ENCODE assay signal across 26 cellular contexts in the genomic region with DNA sequence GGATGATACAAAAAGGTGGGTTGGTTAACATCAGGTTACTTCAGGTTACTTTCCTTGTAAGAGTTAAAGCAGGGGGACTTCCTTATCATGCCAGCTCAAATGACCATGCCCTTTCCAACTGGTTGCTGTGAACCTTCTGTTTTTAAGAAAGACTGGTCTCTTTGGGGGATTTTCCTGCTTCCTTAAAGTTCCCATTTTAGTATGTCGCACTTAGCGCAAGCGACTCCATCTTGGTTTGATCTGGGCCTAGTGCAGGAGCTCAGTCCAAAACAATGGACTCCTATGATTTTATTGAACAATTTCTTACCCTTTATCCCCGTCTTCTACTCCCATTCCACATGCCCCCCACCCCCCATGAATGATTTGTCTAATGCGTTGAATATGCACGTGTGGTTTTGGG.
A peak's percentile ranks its signal among the peaks of the same experiment; 100 is the strongest.
DNase-seq lines count a peak whose midpoint lies in the region; ATAC-seq, FAIRE-seq and TF ChIP-seq lines count a peak whose summit lies in the region.
"Had no signal": no experiment of that assay in that cellular context is flagged by ENCODE, and none has a peak within 500 bp of the region (broad histone marks: within the 10 kb centered on the region; RNA-seq: fewer than 3 reads in every experiment).

No MANE protein-coding gene starts in this region.

- BruUV-seq in Caco-2 (replicated peaks; lab: Mats Ljungman, UMichigan): no TSS peak

- no peaks in the 10 kb centered on the region for H3K9me3 ChIP-seq in Caco-2
- no peaks in the 10 kb centered on the region for H3K9me3 ChIP-seq in H1 (ENCODE audit: insufficient read depth in 2 of 2, low read depth in 1 of 2, low read length in 1 of 2)
- no peaks in the 10 kb centered on the region for H3K9me3 ChIP-seq in neuronal stem cell (replicated peaks in 1 of 2; ENCODE audit: control insufficient read depth in 2 of 2, insufficient read depth in 1 of 2, low read depth in 1 of 2, low read length in 2 of 2)
- H3K9me3 ChIP-seq: A549, BE2C had no signal

- DNase-seq in Caco-2: no peak
- DNase-seq in WTC11 (ENCODE audit: low spot score): no peak
- no peak for DNase-seq in H1 (ENCODE audit: low read depth in 1 of 2, low spot score in 2 of 2)
- no peak for DNase-seq in neuronal stem cell (ENCODE audit: low spot score)
- DNase-seq in NCI-H2171 treated with DMSO at 0.1 percent for 48 hours (lab: John Stamatoyannopoulos, UW): no peak
- no peak for DNase-seq in activated naive CD4-positive, alpha-beta T cell treated with Interleukin-2 at 50 U/mL for 16 hours
- DNase-seq in T-helper 9 cell: no peak
- DNase-seq: 8988T; ACHN; AML-193; BE2C; Calu3; CD4-positive, alpha-beta T cell; CD8-positive, alpha-beta memory T cell; DMS53; DMS79 treated with DMSO at 0.1 percent for 48 hours; GF-D8; GOT3; H7; HCEC 1CT had no signal

- H3K27me3 ChIP-seq in Caco-2 (replicated peaks; ENCODE audit: control insufficient read depth, insufficient read depth, low read length) (no peaks in the 10 kb centered on the region), H1 (replicated peaks in 1 of 4; ENCODE audit: control insufficient read depth in 3 of 4, extremely low read depth in 1 of 4, insufficient read depth in 3 of 4, low read length in 3 of 4) (peaks cover 0 to 2% (median 0%) of the 10 kb centered on the region in 4 experiments; a peak in 1 of 7 replicates), neuronal stem cell (ENCODE audit: control insufficient read depth in 3 of 3, insufficient read depth in 3 of 3, low read depth in 1 of 3, low read length in 3 of 3) (no peaks in the 10 kb centered on the region)
- H3K27me3 ChIP-seq: BE2C; BLaER1 treated with 17β-estradiol and CSF1 and Interleukin-3, amounts not matched to agents 10 nM and 100 nM had no signal

- H3K27ac ChIP-seq in H1 (ENCODE audit: low read depth, low read length) (no peak overlapping the region), neuronal stem cell (replicated peaks; ENCODE audit: low read length) (no peak overlapping the region)
- H3K27ac ChIP-seq: A549; BLaER1 treated with 17β-estradiol and CSF1 and Interleukin-3, amounts not matched to agents 10 nM and 100 nM had no signal

- H2BK120ac ChIP-seq in H1 (replicated peaks; ENCODE audit: low read depth, low read length) (no peak overlapping the region), neuronal stem cell (ENCODE audit: low read depth, low read length) (no peak overlapping the region)

- H3K23me2 ChIP-seq in H1 (ENCODE audit: low read depth, low read length): 0 out of 2 replicates have a peak, but pooled peaks cover 1% of the 10 kb centered on the region

- H3K9ac ChIP-seq in H1 (replicated peaks in 1 of 4; ENCODE audit: extremely low read depth in 1 of 4, low read depth in 3 of 4, low read length in 3 of 4) (no peak overlapping the region), neuronal stem cell (ENCODE audit: low read depth, low read length, poor library complexity) (no peak overlapping the region)
- H3K9ac ChIP-seq: BLaER1 treated with 17β-estradiol and CSF1 and Interleukin-3, amounts not matched to agents 10 nM and 100 nM had no signal

- H3K79me1 ChIP-seq in H1 (ENCODE audit: low read depth, low read length) (no peaks in the 10 kb centered on the region), neuronal stem cell (ENCODE audit: low read depth, low read length) (no peaks in the 10 kb centered on the region)

- H4K5ac ChIP-seq in H1 (ENCODE audit: insufficient read length, low read depth, low read length): no peak overlapping the region

- intact Hi-C loops in Caco-2 (cut with micrococcal nuclease; ENCODE audit: unreplicated experiment): no loop called here

- H3K56ac ChIP-seq in H1 (replicated peaks; ENCODE audit: insufficient read length, low read depth, low read length): no peak overlapping the region

- no peak for TF ChIP-seq POLR2A in H1 (IDR thresholded peaks at IDR 0.05; ENCODE audit: control extremely low read depth in 1 of 2, low read depth in 2 of 2, low read length in 2 of 2)

- H4K20me1 ChIP-seq in H1 (replicated peaks in 1 of 2; ENCODE audit: control insufficient read depth in 1 of 2, insufficient read depth in 2 of 2, low read length in 2 of 2): no peaks in the 10 kb centered on the region

- H3K4me3 Mint-ChIP-seq in Caco-2 (ENCODE audit: unreplicated experiment) (no peak overlapping the region), WTC11 (no peak overlapping the region)
- H3K4me3 Mint-ChIP-seq: CD14-positive monocyte; CD4-positive, alpha-beta T cell; CD8-positive, alpha-beta memory T cell had no signal

- H4K91ac ChIP-seq in H1 (replicated peaks; ENCODE audit: insufficient read length, low read length) (no peak overlapping the region), neuronal stem cell (ENCODE audit: low read depth, low read length, poor library complexity) (no peak overlapping the region)

- H3K79me2 ChIP-seq in H1 (ENCODE audit: control insufficient read depth in 1 of 2, insufficient read depth in 2 of 2, low read length in 2 of 2): no peaks in the 10 kb centered on the region

- H3K36me3 ChIP-seq in Caco-2 (ENCODE audit: control insufficient read depth, insufficient read depth, low read length): no peaks in the 10 kb centered on the region
- H3K36me3 ChIP-seq in H1 (ENCODE audit: control insufficient read depth in 2 of 4, insufficient read depth in 4 of 4, low read length in 3 of 4): no peaks in the 10 kb centered on the region
- no peaks in the 10 kb centered on the region for H3K36me3 ChIP-seq in neuronal stem cell (replicated peaks in 1 of 2; ENCODE audit: control insufficient read depth in 2 of 2, insufficient read depth in 2 of 2, low read length in 2 of 2)
- H3K36me3 ChIP-seq: BE2C had no signal

- H3K27me3 Mint-ChIP-seq in Caco-2 (ENCODE audit: insufficient read depth, unreplicated experiment) (no peaks in the 10 kb centered on the region), WTC11 (ENCODE audit: low read depth) (peaks cover 9% of the 10 kb centered on the region)
- H3K27me3 Mint-ChIP-seq: CD4-positive, alpha-beta T cell; CD8-positive, alpha-beta memory T cell had no signal

- TF ChIP-seq RAD21 in H1 (IDR thresholded peaks at IDR 0.05 in 1 of 2, conservative IDR thresholded peaks at IDR 0.05 in 1 of 2; ENCODE audit: low read depth in 2 of 2, low read length in 2 of 2): no peak

- CTCF ChIA-PET in Caco-2 (lab: Charles Lee): no interaction called here
- CTCF ChIA-PET in WTC11 (lab: Charles Lee): interaction anchor here (5.9 kb wide), 1 partner anchor 169 kb away, joined by 36 read pairs; the partner anchor contains the start of gene INSYN2B
- CTCF ChIA-PET in H1 (lab: Charles Lee; ENCODE audit: partially characterized antibody): interaction anchor here (0.7 to 3.8 kb wide), 5 partner anchors 9 to 170 kb away, joined by 3 to 18 read pairs (median 4); partner anchors contain the start of gene INSYN2B

- POLR2A ChIA-PET in Caco-2 (lab: Charles Lee) (no interaction called here), WTC11 (lab: Charles Lee) (no interaction called here), H1 (lab: Charles Lee; ENCODE audit: partially characterized antibody) (interaction anchor here (0.9 kb wide), 1 partner anchor 45 kb away, joined by 3 read pairs; no protein-coding TSS in a partner anchor)

- H3K4me2 ChIP-seq in H1 (ENCODE audit: insufficient read depth in 1 of 2, low read depth in 2 of 2, low read length in 2 of 2): no peak overlapping the region
- H3K4me2 ChIP-seq in neuronal stem cell (ENCODE audit: insufficient read depth, low read length, poor library complexity, severe bottlenecking): no peak overlapping the region
- H3K4me2 ChIP-seq: A549; BLaER1 treated with 17β-estradiol and CSF1 and Interleukin-3, amounts not matched to agents 10 nM and 100 nM had no signal

- H2BK5ac ChIP-seq in H1 (ENCODE audit: low read depth, low read length): no peak overlapping the region
- H2BK5ac ChIP-seq in neuronal stem cell (ENCODE audit: low read length): no peak overlapping the region

- H2AFZ ChIP-seq in H1 (ENCODE audit: low read length) (no peak overlapping the region), neuronal stem cell (ENCODE audit: low read length) (no peak overlapping the region)

- no peak overlapping the region for H3K23ac ChIP-seq in H1 (ENCODE audit: insufficient read length)
- no peak overlapping the region for H3K23ac ChIP-seq in neuronal stem cell (ENCODE audit: low read depth, low read length, poor library complexity)

- H3K14ac ChIP-seq in H1 (ENCODE audit: insufficient read length) (no peak overlapping the region), neuronal stem cell (ENCODE audit: low read length) (no peak overlapping the region)

- peaks cover 7% of the 10 kb centered on the region for H3K4me1 Mint-ChIP-seq in Caco-2 (ENCODE audit: low read depth, unreplicated experiment)
- peaks cover 63% of the 10 kb centered on the region for H3K4me1 Mint-ChIP-seq in WTC11

- no peaks in the 10 kb centered on the region for H3K36me3 Mint-ChIP-seq in Caco-2 (ENCODE audit: insufficient read depth, unreplicated experiment)
- peaks cover 11% of the 10 kb centered on the region for H3K36me3 Mint-ChIP-seq in WTC11

- TF ChIP-seq CTCF in Caco-2 (IDR thresholded peaks at IDR 0.05; ENCODE audit: insufficient read depth in 1 of 2, low read depth in 1 of 2, low read length in 1 of 2, severe bottlenecking in 1 of 2, unreplicated experiment in 1 of 2): no peak
- TF ChIP-seq CTCF in WTC11 (IDR thresholded peaks at IDR 0.05): no peak
- TF ChIP-seq CTCF in H1 (IDR thresholded peaks at IDR 0.05; ENCODE audit: control extremely low read depth in 1 of 3, insufficient read depth in 1 of 3, low read depth in 1 of 3, low read length in 3 of 3): no peak

- H2BK15ac ChIP-seq in H1 (ENCODE audit: low read length): no peak overlapping the region
- H2BK15ac ChIP-seq in neuronal stem cell (ENCODE audit: low read length): no peak overlapping the region

- H3K27ac Mint-ChIP-seq in Caco-2 (ENCODE audit: unreplicated experiment) (peak overlapping the region; percentile 20), WTC11 (no peak overlapping the region)
- H3K27ac Mint-ChIP-seq: CD4-positive, alpha-beta T cell had no signal

- TF ChIP-seq EP300 in H1 (IDR thresholded peaks at IDR 0.05; ENCODE audit: borderline replicate concordance in 1 of 2, low read depth in 2 of 2, low read length in 2 of 2): no peak

- 93% methylated on average over 6 of the region's 6 CpGs; no CpG with 5 or more reads in 1 of the 2 experiments for WGBS in H1 (ENCODE audit: extremely low coverage in 1 of 2, insufficient coverage in 1 of 2, insufficient read length in 1 of 2, insufficient replicate concordance in 2 of 2, low coverage in 1 of 2, low lambda C conversion rate in 2 of 2, missing lambda C conversion rate in 1 of 2), 2 experiments
- WGBS in neuronal stem cell (ENCODE audit: extremely low coverage in 2 of 2, insufficient read length in 2 of 2, insufficient replicate concordance in 1 of 2), 2 donors: no CpG with 5 or more reads among the region's 6 CpGs

- H4K8ac ChIP-seq in H1 (ENCODE audit: extremely low read depth, insufficient read depth, low read length): no peak overlapping the region
- H4K8ac ChIP-seq in neuronal stem cell (ENCODE audit: low read depth, low read length): no peak overlapping the region

- H3K9me3 Mint-ChIP-seq in Caco-2 (ENCODE audit: unreplicated experiment) (no peaks in the 10 kb centered on the region), WTC11 (peaks cover 14% of the 10 kb centered on the region)
- H3K9me3 Mint-ChIP-seq: CD14-positive monocyte; CD4-positive, alpha-beta T cell; CD8-positive, alpha-beta memory T cell had no signal

- no peak overlapping the region for H3K4ac ChIP-seq in H1 (replicated peaks; ENCODE audit: insufficient read length, low read depth, low read length)
- H3K4ac ChIP-seq in neuronal stem cell (ENCODE audit: low read length): no peak overlapping the region

- no peak overlapping the region for H2BK20ac ChIP-seq in H1 (ENCODE audit: low read length)

- H2AK5ac ChIP-seq in H1 (ENCODE audit: low read depth, low read length) (no peak overlapping the region; the same call in 1 of the 2 replicates), neuronal stem cell (ENCODE audit: low read depth, low read length) (no peak overlapping the region)

- ATAC-seq in WTC11 (no peak), HG02981 (IDR thresholded peaks at IDR 0.05; ENCODE audit: unreplicated experiment) (no peak)
- ATAC-seq: A549 had no signal

- 0 out of 2 replicates have a peak overlapping the region, but pooled peaks have one; percentile 0 for H3K18ac ChIP-seq in H1 (ENCODE audit: extremely low read depth, low read length)
- H3K18ac ChIP-seq in neuronal stem cell (ENCODE audit: low read length): no peak overlapping the region

- H3K4me3 ChIP-seq in Caco-2 (ENCODE audit: low read depth, low read length) (no peak overlapping the region), H1 (ENCODE audit: extremely low read depth in 1 of 4, insufficient read depth in 2 of 4, low read depth in 3 of 4, low read length in 4 of 4) (no peak overlapping the region), neuronal stem cell (ENCODE audit: low read length in 2 of 2) (no peak overlapping the region)
- H3K4me3 ChIP-seq: A549; BLaER1 treated with 17β-estradiol and CSF1 and Interleukin-3, amounts not matched to agents 10 nM and 100 nM had no signal

- FAIRE-seq in H1 (lab: Jason Lieb, UNC): no peak
- FAIRE-seq: A549, GM12892, GM19239 had no signal

- peak overlapping the region; percentile 81; the same call in 1 of the 2 replicates for H2BK12ac ChIP-seq in H1 (ENCODE audit: low read depth, low read length)
- peak overlapping the region; percentile 25 for H2BK12ac ChIP-seq in neuronal stem cell (ENCODE audit: low read length)

- no peaks in the 10 kb centered on the region for H3K4me1 ChIP-seq in Caco-2
- H3K4me1 ChIP-seq in H1 (replicated peaks in 1 of 4; ENCODE audit: control insufficient read depth in 3 of 4, insufficient read depth in 4 of 4, low read length in 3 of 4): peaks cover 2 to 33% (median 24%) of the 10 kb centered on the region in 4 experiments
- H3K4me1 ChIP-seq in neuronal stem cell (ENCODE audit: control insufficient read depth in 2 of 2, insufficient read depth in 1 of 2, low read depth in 1 of 2, low read length in 2 of 2): peaks cover 0 to 12% of the 10 kb centered on the region in 2 donors
- H3K4me1 ChIP-seq: A549, BE2C had no signal
